Comparison of ENCODE assay signal across 20 cellular contexts in the genomic region with DNA sequence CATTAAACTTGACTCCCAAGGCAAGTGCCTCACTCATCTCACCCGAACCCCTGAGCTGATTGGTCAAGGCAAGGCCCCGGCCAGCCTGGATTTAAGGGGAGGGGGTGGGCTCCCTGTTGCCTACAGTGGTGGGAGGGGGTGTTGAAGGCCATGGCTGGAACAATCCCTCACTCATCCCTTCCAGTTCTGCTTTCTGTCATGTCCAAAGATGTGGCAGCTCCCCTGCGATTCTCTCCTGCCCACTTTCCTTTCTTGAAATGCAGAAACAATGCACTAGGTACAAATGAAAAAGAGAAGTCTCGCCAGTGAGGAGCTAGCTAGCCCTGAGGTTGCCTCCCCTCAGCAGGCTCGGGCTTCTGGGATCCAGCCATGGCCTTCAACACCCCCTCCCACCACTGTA.
"Had no signal": no experiment of that assay in that cellular context is flagged by ENCODE, and none has a peak within 500 bp of the region (broad histone marks: within the 10 kb centered on the region; RNA-seq: fewer than 3 reads in every experiment).

No MANE protein-coding gene starts in this region.

- H3K9me3 ChIP-seq: neutrophil, psoas muscle, right lobe of liver, thoracic aorta had no signal

- H3K9me3 Mint-ChIP-seq: stimulated activated effector memory CD8-positive, alpha-beta T cell treated with anti-CD3 and anti-CD28 coated beads, Interleukin-12 subunit alpha, Interleukin-12 subunit beta, amount 100 ng/mL, for 72 hours; stimulated activated naive CD8-positive, alpha-beta T cell treated with anti-CD3 and anti-CD28 coated beads, Interleukin-15, Interleukin-2, amounts not matched to agents 100 ng/mL and 50 ng/mL, for 24 hours had no signal

- H3K36me3 Mint-ChIP-seq: stimulated activated effector memory CD8-positive, alpha-beta T cell treated with anti-CD3 and anti-CD28 coated beads, Interleukin-12 subunit alpha, Interleukin-12 subunit beta, amount 100 ng/mL, for 72 hours had no signal

- H3K27ac Mint-ChIP-seq: naive thymus-derived CD4-positive, alpha-beta T cell; stimulated activated effector memory CD8-positive, alpha-beta T cell treated with anti-CD3 and anti-CD28 coated beads, Interleukin-12 subunit alpha, Interleukin-12 subunit beta, amount 100 ng/mL, for 72 hours; stimulated activated naive CD8-positive, alpha-beta T cell treated with anti-CD3 and anti-CD28 coated beads, Interleukin-15, Interleukin-2, amounts not matched to agents 100 ng/mL and 50 ng/mL, for 24 hours had no signal

- ATAC-seq: left colon; left ventricle myocardium superior; naive thymus-derived CD4-positive, alpha-beta T cell; right lobe of liver; stimulated activated effector memory CD8-positive, alpha-beta T cell treated with anti-CD3 and anti-CD28 coated beads, Interleukin-12 subunit alpha, Interleukin-12 subunit beta, amount 100 ng/mL, for 72 hours had no signal

- DNase-seq: cortex of kidney; dorsolateral prefrontal cortex; effector CD8-positive, alpha-beta T cell; foreskin melanocyte; hippocampal formation; left colon; left ventricle myocardium superior; mesendoderm; naive thymus-derived CD4-positive, alpha-beta T cell; psoas muscle; retina; right lobe of liver; stimulated activated CD4-positive, alpha-beta T cell treated with anti-CD3 and anti-CD28 coated beads, Interleukin-4, amount 100 ng/mL, for 1 hour; stimulated activated CD8-positive, alpha-beta memory T cell treated with anti-CD3 and anti-CD28 coated beads, Interleukin-4, amount 100 ng/mL, for 48 hours; trophoblast cell had no signal

- H3K27ac ChIP-seq: dorsolateral prefrontal cortex, neutrophil, psoas muscle, right lobe of liver, thoracic aorta had no signal

- H3K4me3 Mint-ChIP-seq: naive thymus-derived CD4-positive, alpha-beta T cell; stimulated activated effector memory CD8-positive, alpha-beta T cell treated with anti-CD3 and anti-CD28 coated beads, Interleukin-12 subunit alpha, Interleukin-12 subunit beta, amount 100 ng/mL, for 72 hours; stimulated activated naive CD8-positive, alpha-beta T cell treated with anti-CD3 and anti-CD28 coated beads, Interleukin-15, Interleukin-2, amounts not matched to agents 100 ng/mL and 50 ng/mL, for 24 hours had no signal

- H3K27me3 ChIP-seq: right lobe of liver had no signal

- H3K4me3 ChIP-seq: dorsolateral prefrontal cortex, lung, psoas muscle, right lobe of liver, thoracic aorta had no signal

- H3K36me3 ChIP-seq: neutrophil, right lobe of liver, thoracic aorta had no signal
